In genomic region chr1:26280333-26281042, GRCh38 we compare ENCODE assay signal across 8 cellular contexts. TPM values are rescaled to one million over a fixed set of nuclear protein-coding genes. Genes with fewer than 3 reads are reported as not detected.
A peak's percentile ranks its signal among the peaks of the same experiment; 100 is the strongest.
DNase-seq lines count a peak whose midpoint lies in the region; ATAC-seq, FAIRE-seq and TF ChIP-seq lines count a peak whose summit lies in the region.

No MANE protein-coding gene starts in this region.

- no peak for ATAC-seq in psoas muscle
- no peak for ATAC-seq in GM21619 (IDR thresholded peaks at IDR 0.05; ENCODE audit: unreplicated experiment)

- peak overlapping the region; percentile 55 for H3K4me3 ChIP-seq in WERI-Rb-1 (ENCODE audit: low read depth, low read length)
- H3K4me3 ChIP-seq in psoas muscle = peak overlapping the region; percentile 78

- H3K27ac ChIP-seq in WERI-Rb-1 = peak overlapping the region; percentile 88
- peak overlapping the region; percentile 92 for H3K27ac ChIP-seq in psoas muscle

- intact Hi-C loops in psoas muscle (cut with DNase I) = no loop called here

- no peak for FAIRE-seq in frontal cortex (lab: Jason Lieb, UNC)

- H3K27me3 ChIP-seq in WERI-Rb-1 (ENCODE audit: insufficient read depth, low read depth, severe bottlenecking) (no peaks in the 10 kb centered on the region), psoas muscle (ENCODE audit: insufficient read depth in 3 of 3, low read length in 2 of 3) (no peaks in the 10 kb centered on the region)

- 35 to 49% (median 36%) methylated on average over 14 to 20 of the region's 20 CpGs for WGBS in psoas muscle, 3 donors

- peaks cover 74% of the 10 kb centered on the region for H3K4me1 ChIP-seq in psoas muscle

- DNase-seq in CD1c-positive myeloid dendritic cell (ENCODE audit: extremely low spot score) (peak; percentile 44), HT1080 (ENCODE audit: low read depth) (peak; percentile 77), WERI-Rb-1 (peak; percentile 58), frontal cortex (ENCODE audit: low spot score in 2 of 2) (peak; percentile 58 to 60), psoas muscle (no peak), NCI-H1436 treated with DMSO at 0.1 percent for 48 hours (lab: John Stamatoyannopoulos, UW) (no peak), Ammon's horn (ENCODE audit: low spot score) (no peak)

- H3K36me3 ChIP-seq in WERI-Rb-1 (peaks cover 46% of the 10 kb centered on the region), psoas muscle (ENCODE audit: insufficient read depth in 1 of 2, low read depth in 1 of 2) (peaks cover 4 to 31% of the 10 kb centered on the region in 2 donors)

- no peaks in the 10 kb centered on the region for H3K9me3 ChIP-seq in WERI-Rb-1 (ENCODE audit: severe bottlenecking)
- no peaks in the 10 kb centered on the region for H3K9me3 ChIP-seq in psoas muscle

- TF ChIP-seq CTCF in WERI-Rb-1 (IDR thresholded peaks at IDR 0.05; ENCODE audit: low read depth, low read length) (no peak), psoas muscle (IDR thresholded peaks at IDR 0.05) (no peak)

RNA-seq across cellular contexts. Expression of gene SH3BGRL3, which starts 0.6 kb away (rescaled TPM):
- 143 and 314 TPM in 2 replicates for total RNA-seq in HT1080 (2014; rRNA removed; shearing (Covaris generic))
- 384 and 469 TPM in 2 replicates for polyA plus RNA-seq in HT1080 (2015; cell fraction: cytosol; rRNA removed)
- 82.7 and 84.7 TPM in 2 replicates for polyA plus RNA-seq in HT1080 (2015; cell fraction: nucleus; rRNA removed)
- total RNA-seq in frontal cortex (11.8 TPM), psoas muscle (10 to 100 TPM; 21.4 to 30.6 (median 22.6) TPM)
- polyA plus RNA-seq in psoas muscle = 10 to 100 TPM; 10.9 to 78.1 (median 18.2) TPM

RNA-seq across cellular contexts. Expression of gene UBXN11, which starts 25.9 kb away (rescaled TPM):
- total RNA-seq in HT1080 (2014; rRNA removed; shearing (Covaris generic)) = 4.0 and 4.5 TPM in 2 replicates
- polyA plus RNA-seq in HT1080 (2015; cell fraction: cytosol; rRNA removed) = 3.3 and 4.4 TPM in 2 replicates
- polyA plus RNA-seq in HT1080 (2015; cell fraction: nucleus; rRNA removed) = 33.1 and 35.2 TPM in 2 replicates
- total RNA-seq in frontal cortex = 4.1 TPM
- 1 to 10 TPM; 3.5 to 7.0 (median 3.9) TPM for total RNA-seq in psoas muscle
- polyA plus RNA-seq in psoas muscle = 1 to 10 TPM; 3.9 to 6.8 (median 5.8) TPM

RNA-seq across cellular contexts. Expression of gene CD52, which starts 37.3 kb away (rescaled TPM):
- total RNA-seq in HT1080 (2014; rRNA removed; shearing (Covaris generic)) = not detected in 2 replicates
- polyA plus RNA-seq in HT1080 (2015; cell fraction: cytosol; rRNA removed) = not detected in 2 replicates
- not detected in 2 replicates for polyA plus RNA-seq in HT1080 (2015; cell fraction: nucleus; rRNA removed)
- total RNA-seq in frontal cortex (not detected), psoas muscle (1 to 10 TPM; 2.1 to 4.2 (median 4.1) TPM)
- 1 to 10 TPM; 2.9 to 3.9 (median 3.6) TPM for polyA plus RNA-seq in psoas muscle

RNA-seq across cellular contexts. Expression of gene CEP85, which starts 46.5 kb away (rescaled TPM):
- 15.5 and 18.3 TPM in 2 replicates for total RNA-seq in HT1080 (2014; rRNA removed; shearing (Covaris generic))
- polyA plus RNA-seq in HT1080 (2015; cell fraction: cytosol; rRNA removed) = 13.2 and 13.4 TPM in 2 replicates
- 47.6 and 51.5 TPM in 2 replicates for polyA plus RNA-seq in HT1080 (2015; cell fraction: nucleus; rRNA removed)
- total RNA-seq in frontal cortex (12.2 TPM), psoas muscle (10 to 100 TPM; 16.0 to 52.5 (median 41.1) TPM)
- polyA plus RNA-seq in psoas muscle = 10 to 100 TPM; 14.8 to 24.2 (median 18.0) TPM

Comparison
In these comparisons a context has a peak if more than half of its experiments do, and no peak if none do; other contexts are left out.
1. DNase-seq: peak in CD1c-positive myeloid dendritic cell (single experiment), HT1080 (single experiment), WERI-Rb-1 (single experiment) and frontal cortex (2 of 2); none in psoas muscle (0 of 2), NCI-H1436 treated with DMSO at 0.1 percent for 48 hours (single experiment) and Ammon's horn (single experiment).